Comparison of ENCODE assay signal across 9 cellular contexts in genomic region chr19:12777217-12778019, GRCh38. TPM values are rescaled to one million over a fixed set of nuclear protein-coding genes. Genes with fewer than 3 reads are reported as not detected.
A peak's percentile ranks its signal among the peaks of the same experiment; 100 is the strongest.
DNase-seq lines count a peak whose midpoint lies in the region; ATAC-seq, FAIRE-seq and TF ChIP-seq lines count a peak whose summit lies in the region.
"Had no signal": no experiment of that assay in that cellular context is flagged by ENCODE, and none has a peak within 500 bp of the region (broad histone marks: within the 10 kb centered on the region; RNA-seq: fewer than 3 reads in every experiment).

No MANE protein-coding gene starts in this region.

- peaks cover 13% of the 10 kb centered on the region for H3K4me1 Mint-ChIP-seq in activated T-helper 17 cell treated with anti-CD3 and anti-CD28 coated beads, Interleukin-2, amount 50 U/mL, for 72 hours
- H3K4me1 Mint-ChIP-seq in naive B cell: peaks cover 26 to 54% (median 42%) of the 10 kb centered on the region in 3 donors

- peak overlapping the region; percentile 24 for H4K5ac ChIP-seq in IMR-90 (ENCODE audit: low read depth, low read length)

- H3K9ac ChIP-seq in IMR-90 (ENCODE audit: low read depth, low read length): peak overlapping the region; percentile 56

- H3K4ac ChIP-seq in IMR-90 (ENCODE audit: low read depth, low read length): peak overlapping the region; percentile 99

- H3K23ac ChIP-seq in IMR-90 (ENCODE audit: low read depth, low read length): peak overlapping the region; percentile 92

- H3K27ac Mint-ChIP-seq in activated T-helper 17 cell treated with anti-CD3 and anti-CD28 coated beads, Interleukin-2, amount 50 U/mL, for 72 hours: peak overlapping the region; percentile 95
- H3K27ac Mint-ChIP-seq in naive B cell: peak overlapping the region; percentile 96 to 99 (median 97)

- peak; percentile 63 for FAIRE-seq in G401.6 (lab: Jason Lieb, UNC)

- H4K20me1 ChIP-seq in IMR-90 (ENCODE audit: insufficient read depth, low read length): peaks cover 3% of the 10 kb centered on the region; the same call in 1 of the 2 replicates

- in situ Hi-C loops in IMR-90 (cut with MboI; ENCODE audit: low sequenced_read_pairs): loop anchor here (25.0 kb wide), 1 partner anchor 1060 kb away; no protein-coding TSS in a partner anchor

- peaks cover 24% of the 10 kb centered on the region for H3K4me1 ChIP-seq in IMR-90 (ENCODE audit: control insufficient read depth, insufficient read depth, low read length)

- no peak for TF ChIP-seq POLR2A in IMR-90 (IDR thresholded peaks at IDR 0.05; ENCODE audit: low read depth, low read length)

- H2BK5ac ChIP-seq in IMR-90 (ENCODE audit: low read depth, low read length, poor library complexity, severe bottlenecking): peak overlapping the region; percentile 88

- H3K9me3 Mint-ChIP-seq in activated T-helper 17 cell treated with anti-CD3 and anti-CD28 coated beads, Interleukin-2, amount 50 U/mL, for 72 hours: no peaks in the 10 kb centered on the region
- H3K9me3 Mint-ChIP-seq in naive B cell: no peaks in the 10 kb centered on the region

- intact Hi-C loops in IMR-90 (cut with micrococcal nuclease): loop anchor here (1.0 kb wide), 2 partner anchors 14 to 19 kb away; partner anchors contain the start of gene JUNB

- peak overlapping the region; percentile 98 to 99 for H4K8ac ChIP-seq in IMR-90 (ENCODE audit: low read depth in 2 of 2, low read length in 2 of 2)

- H3K27ac ChIP-seq in IMR-90 (ENCODE audit: insufficient read depth, low read length): peak overlapping the region; percentile 82

- BruUV-seq in IMR-90 (replicated peaks; lab: Mats Ljungman, UMichigan): no TSS peak

- TF ChIP-seq CTCF in IMR-90 (conservative IDR thresholded peaks at IDR 0.05; ENCODE audit: low read depth, low read length) (peak; percentile 91), fibroblast of mammary gland (conservative IDR thresholded peaks at IDR 0.05; ENCODE audit: control insufficient read depth, insufficient read depth, low read depth, low read length) (peak; percentile 72)

- H3K27me3 Mint-ChIP-seq in activated T-helper 17 cell treated with anti-CD3 and anti-CD28 coated beads, Interleukin-2, amount 50 U/mL, for 72 hours: no peaks in the 10 kb centered on the region
- no peaks in the 10 kb centered on the region for H3K27me3 Mint-ChIP-seq in naive B cell

- peak overlapping the region; percentile 86 for H3K14ac ChIP-seq in IMR-90 (replicated peaks; ENCODE audit: low read depth, low read length)

- H3K27me3 ChIP-seq in IMR-90 (ENCODE audit: control insufficient read depth, insufficient read depth, low read length): no peaks in the 10 kb centered on the region

- peaks cover 0 to 44% of the 10 kb centered on the region in 2 experiments; a peak in 3 of 4 replicates for H3K79me1 ChIP-seq in IMR-90 (ENCODE audit: low read depth in 1 of 2, low read length in 2 of 2)

- peak; percentile 82 for TF ChIP-seq RAD21 in IMR-90 (IDR thresholded peaks at IDR 0.05; ENCODE audit: low read length)

- H3K9me3 ChIP-seq in IMR-90 (ENCODE audit: control insufficient read depth, insufficient read depth, low read length): no peaks in the 10 kb centered on the region

- H3K36me3 ChIP-seq in IMR-90 (ENCODE audit: control insufficient read depth, insufficient read depth, low read length): no peaks in the 10 kb centered on the region

- peak overlapping the region; percentile 89 for H2AK9ac ChIP-seq in IMR-90 (replicated peaks; ENCODE audit: low read depth, low read length, poor library complexity)

- peak overlapping the region; percentile 90 for H2AK5ac ChIP-seq in IMR-90 (ENCODE audit: low read depth, low read length)

- 0 out of 3 replicates have a peak overlapping the region, but pooled peaks have one; percentile 37 for H2BK15ac ChIP-seq in IMR-90 (ENCODE audit: low read depth, low read length)

- peak overlapping the region; percentile 70 for H4K91ac ChIP-seq in IMR-90 (ENCODE audit: insufficient read depth, low read depth, low read length)

- peak overlapping the region; percentile 98 for H2AFZ ChIP-seq in IMR-90 (replicated peaks; ENCODE audit: low read length, poor library complexity)

- H3K18ac ChIP-seq in IMR-90 (ENCODE audit: low read depth, low read length): peak overlapping the region; percentile 18; the same call in 1 of the 2 replicates

- ATAC-seq in IMR-90 (ENCODE audit: low read depth) (peak; percentile 57), naive B cell (ENCODE audit: low read depth in 2 of 2) (peak; percentile 16 to 20), HG02840 (IDR thresholded peaks at IDR 0.05; ENCODE audit: low FRiP score, unreplicated experiment) (no peak)
- peak; percentile 41 for ATAC-seq in activated T-helper 17 cell treated with anti-CD3 and anti-CD28 coated beads, Interleukin-2, amount 50 U/mL, for 72 hours (replicated peaks)

- peak overlapping the region; percentile 97 for H3K4me3 Mint-ChIP-seq in activated T-helper 17 cell treated with anti-CD3 and anti-CD28 coated beads, Interleukin-2, amount 50 U/mL, for 72 hours
- H3K4me3 Mint-ChIP-seq in naive B cell: peak overlapping the region; percentile 82 to 94 (median 88)

- H3K56ac ChIP-seq in IMR-90 (ENCODE audit: extremely low read depth, insufficient read depth, low read length): peak overlapping the region; percentile 79

- DNase-seq in IMR-90 (peak; percentile 68), fibroblast of mammary gland (ENCODE audit: low read depth) (peak; percentile 74), naive B cell (peak; percentile 84)
- peak; percentile 72 for DNase-seq in stimulated activated naive CD4-positive, alpha-beta T cell treated with Interleukin-2 at 50 U/mL for 16 hours (lab: John Stamatoyannopoulos, UW)

- CTCF ChIA-PET in IMR-90 (lab: Yijun Ruan, JAX): interaction anchor here (0.6 to 2.9 kb wide), 7 partner anchors 9 to 142 kb away, joined by 3 to 23 read pairs (median 10); partner anchors contain the start of gene JUNB

- H3K4me3 ChIP-seq in IMR-90 (ENCODE audit: insufficient read depth, low read depth, low read length): peak overlapping the region; percentile 62
- peak overlapping the region; percentile 71 for H3K4me3 ChIP-seq in fibroblast of mammary gland (ENCODE audit: control insufficient read depth, low read depth, low read length)

- dilution Hi-C loops in IMR-90 (cut with HindIII; ENCODE audit: low sequenced_read_pairs, unreplicated experiment): no loop called here

- peak overlapping the region; percentile 85; the same call in 1 of the 2 replicates for H2BK20ac ChIP-seq in IMR-90 (ENCODE audit: low read depth, low read length)

- 0% methylated on average over 5 of the region's 43 CpGs; no CpG with 5 or more reads in 1 of the 2 experiments for WGBS in IMR-90 (ENCODE audit: extremely low coverage in 2 of 2, insufficient read length in 1 of 2), 2 experiments

- H2BK120ac ChIP-seq in IMR-90 (ENCODE audit: low read depth, low read length): peak overlapping the region; percentile 70

- POLR2A ChIA-PET in IMR-90 (lab: Charles Lee; ENCODE audit: unreplicated experiment): interaction anchor here (1.0 to 2.5 kb wide), 3 partner anchors 14 to 18 kb away, joined by 9 to 13 read pairs (median 11); partner anchors contain the start of gene JUNB

- peak overlapping the region; percentile 84 for H3K4me2 ChIP-seq in IMR-90 (ENCODE audit: low read depth, low read length)

- H3K9me1 ChIP-seq in IMR-90 (ENCODE audit: insufficient read depth, low read length): peaks cover 26% of the 10 kb centered on the region

- peaks cover 6% of the 10 kb centered on the region for H3K36me3 Mint-ChIP-seq in activated T-helper 17 cell treated with anti-CD3 and anti-CD28 coated beads, Interleukin-2, amount 50 U/mL, for 72 hours (ENCODE audit: low read depth)
- no peaks in the 10 kb centered on the region for H3K36me3 Mint-ChIP-seq in naive B cell

RNA-seq across cellular contexts. Expression of gene HOOK2, which starts 2.1 kb away (rescaled TPM):
- total RNA-seq in IMR-90 (2012; rRNA removed): 7.5 and 8.1 TPM in 2 replicates
- 11.0 and 21.6 TPM in 2 replicates for polyA plus RNA-seq in IMR-90 (2012; rRNA removed)
- polyA plus RNA-seq in IMR-90 (2012; cell fraction: cytosol; rRNA removed): 8.9 and 9.7 TPM in 2 replicates
- polyA plus RNA-seq in IMR-90 (2012; cell fraction: nucleus; rRNA removed; ENCODE audit: low replicate concordance): 97.7 and 107 TPM in 2 replicates
- 31.8 TPM for polyA plus RNA-seq in PFSK-1 (2012; ENCODE audit: insufficient read length, low read depth)
- total RNA-seq in activated T-helper 17 cell treated with anti-CD3 and anti-CD28 coated beads, Interleukin-2, amount 50 U/mL, for 72 hours: 10 to 100 TPM; 22.5 to 44.4 TPM
- 1 to 10 TPM; 1.1 to 7.1 (median 3.3) TPM for polyA plus RNA-seq in naive B cell (ENCODE audit: low read depth in 6 of 6)

RNA-seq across cellular contexts. Expression of gene JUNB, which starts 13.9 kb away (rescaled TPM):
- total RNA-seq in IMR-90 (2012; rRNA removed): 20.8 and 32.8 TPM in 2 replicates
- polyA plus RNA-seq in IMR-90 (2012; rRNA removed) (109 and 141 TPM in 2 replicates), naive B cell (ENCODE audit: low read depth in 6 of 6) (1,000 to 10,000 TPM in 5 of 6 donors, 100 to 1,000 TPM in 1; 777 to 2,686 (median 1,649) TPM)
- 306 and 706 TPM in 2 replicates for polyA plus RNA-seq in IMR-90 (2012; cell fraction: cytosol; rRNA removed)
- polyA plus RNA-seq in IMR-90 (2012; cell fraction: nucleus; rRNA removed; ENCODE audit: low replicate concordance): 702 and 1,034 TPM in 2 replicates
- 172 TPM for polyA plus RNA-seq in PFSK-1 (2012; ENCODE audit: insufficient read length, low read depth)
- 100 to 1,000 TPM; 328 to 586 TPM for total RNA-seq in activated T-helper 17 cell treated with anti-CD3 and anti-CD28 coated beads, Interleukin-2, amount 50 U/mL, for 72 hours

RNA-seq across cellular contexts. Expression of gene PRDX2, which starts 24.2 kb away (rescaled TPM):
- 351 and 371 TPM in 2 replicates for total RNA-seq in IMR-90 (2012; rRNA removed)
- polyA plus RNA-seq in IMR-90 (2012; rRNA removed) (378 and 383 TPM in 2 replicates), naive B cell (ENCODE audit: low read depth in 6 of 6) (100 to 1,000 TPM in 5 of 6 donors, 10 to 100 TPM in 1; 96.8 to 203 (median 126) TPM)
- 593 and 596 TPM in 2 replicates for polyA plus RNA-seq in IMR-90 (2012; cell fraction: cytosol; rRNA removed)
- polyA plus RNA-seq in IMR-90 (2012; cell fraction: nucleus; rRNA removed; ENCODE audit: low replicate concordance): 149 and 228 TPM in 2 replicates
- 553 TPM for polyA plus RNA-seq in PFSK-1 (2012; ENCODE audit: insufficient read length, low read depth)
- 100 to 1,000 TPM; 307 to 415 TPM for total RNA-seq in activated T-helper 17 cell treated with anti-CD3 and anti-CD28 coated beads, Interleukin-2, amount 50 U/mL, for 72 hours

RNA-seq across cellular contexts. Expression of gene THSD8, which starts 24.5 kb away (rescaled TPM):
- total RNA-seq in IMR-90 (2012; rRNA removed): not detected in 2 replicates
- polyA plus RNA-seq in IMR-90 (2012; rRNA removed) (0.68 and 0.90 TPM in 2 replicates), naive B cell (ENCODE audit: low read depth in 6 of 6) (1 to 10 TPM in 5 of 6 donors, not detected in 1; 2.0 to 6.6 (median 5.2) TPM)
- polyA plus RNA-seq in IMR-90 (2012; cell fraction: cytosol; rRNA removed): not detected in 2 replicates
- 0.73 TPM in 1 of 2 replicates, not detected in the other for polyA plus RNA-seq in IMR-90 (2012; cell fraction: nucleus; rRNA removed; ENCODE audit: low replicate concordance)
- 9.4 TPM for polyA plus RNA-seq in PFSK-1 (2012; ENCODE audit: insufficient read length, low read depth)
- total RNA-seq in activated T-helper 17 cell treated with anti-CD3 and anti-CD28 coated beads, Interleukin-2, amount 50 U/mL, for 72 hours: 10 to 100 TPM; 25.5 to 32.7 TPM

RNA-seq across cellular contexts. Expression of gene BEST2, which starts 25.8 kb away (rescaled TPM):
- total RNA-seq in IMR-90 (2012; rRNA removed): not detected in 2 replicates
- polyA plus RNA-seq in IMR-90 (2012; rRNA removed) (not detected in 2 replicates), naive B cell (ENCODE audit: low read depth in 6 of 6) (under 1 TPM in 1 of 6 donors, not detected in 5; 0.23 TPM)
- polyA plus RNA-seq in IMR-90 (2012; cell fraction: cytosol; rRNA removed): not detected in 2 replicates
- polyA plus RNA-seq in IMR-90 (2012; cell fraction: nucleus; rRNA removed; ENCODE audit: low replicate concordance): 0.07 and 0.13 TPM in 2 replicates
- polyA plus RNA-seq in PFSK-1 (2012; ENCODE audit: insufficient read length, low read depth): not detected
- total RNA-seq in activated T-helper 17 cell treated with anti-CD3 and anti-CD28 coated beads, Interleukin-2, amount 50 U/mL, for 72 hours: not detected
- total RNA-seq: pulmonary artery endothelial cell had no signal
